In the genomic region with DNA sequence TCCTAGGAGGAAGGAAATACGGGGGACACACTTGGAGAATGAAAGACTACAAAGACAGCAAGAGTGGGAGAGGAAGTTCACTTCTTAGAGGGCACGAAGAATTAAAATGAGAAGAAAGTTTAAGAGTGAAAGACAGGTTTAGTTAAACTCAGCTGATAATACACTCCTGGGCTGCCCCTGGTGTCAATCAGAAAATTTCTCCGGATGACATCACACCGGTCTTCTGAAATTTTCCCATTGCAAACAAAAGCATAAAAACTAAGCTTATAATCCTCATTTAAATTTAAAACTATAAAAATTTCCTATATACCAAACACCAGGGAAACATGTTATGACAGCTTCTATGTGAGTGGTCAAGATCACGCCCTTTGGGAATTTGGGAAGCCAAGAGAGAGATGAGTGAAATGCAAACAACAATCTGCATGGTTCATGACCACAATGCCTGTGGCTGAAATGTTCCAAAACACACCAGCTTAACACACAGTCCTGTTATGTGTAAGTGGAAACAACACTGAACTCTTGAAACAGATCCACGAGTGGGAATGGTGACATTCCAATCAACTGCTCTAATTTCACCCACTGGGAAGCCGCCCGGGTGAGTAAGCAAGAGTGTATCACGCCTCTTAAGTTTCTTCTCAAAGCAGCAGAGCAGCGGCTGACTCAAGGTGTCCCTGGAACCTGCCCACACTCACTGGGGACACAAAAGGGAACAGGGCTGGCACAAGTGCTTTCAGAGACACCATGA, we compare ENCODE assay signal across 9 cellular contexts. TPM values are rescaled to one million over a fixed set of nuclear protein-coding genes. Genes with fewer than 3 reads are reported as not detected.
A peak's percentile ranks its signal among the peaks of the same experiment; 100 is the strongest.
DNase-seq lines count a peak whose midpoint lies in the region; ATAC-seq and TF ChIP-seq lines count a peak whose summit lies in the region.
"Had no signal": no experiment of that assay in that cellular context is flagged by ENCODE, and none has a peak within 500 bp of the region (broad histone marks: within the 10 kb centered on the region; RNA-seq: fewer than 3 reads in every experiment).

No MANE protein-coding gene starts in this region.

- no peak overlapping the region for H3K4me3 ChIP-seq in HEK293 (ENCODE audit: low read depth, low read length)

- H3K36me3 ChIP-seq in HEK293 (ENCODE audit: control insufficient read depth in 2 of 2, insufficient read depth in 1 of 2, low read length in 2 of 2): peaks cover 0 to 4% of the 10 kb centered on the region in 2 experiments; a peak in 1 of 3 replicates

- H3K27me3 Mint-ChIP-seq in activated CD8-positive, alpha-beta T cell treated with anti-CD3 and anti-CD28 coated beads, Interleukin-2, amount 10 ng/mL, durations not matched to agents 7 days and 5 days (ENCODE audit: low read depth): no peaks in the 10 kb centered on the region
- H3K27me3 Mint-ChIP-seq in stimulated activated memory B cell treated with anti-CD40 and anti-IgM and Interleukin-4, amounts not matched to agents 10 μg/mL and 1 μg/mL and 100 μg/mL, for 72 hours: no peaks in the 10 kb centered on the region

- peak overlapping the region; percentile 19; the same call in 1 of the 2 replicates for H3K27ac ChIP-seq in HEK293 (ENCODE audit: extremely low read depth, low read depth, low read length)
- no peak overlapping the region for H3K27ac ChIP-seq in foreskin keratinocyte

- POLR2A ChIA-PET in HEK293 (lab: Yijun Ruan, JAX): interaction anchor here (0.8 to 1.9 kb wide), 2 partner anchors 9 to 96 kb away, joined by 3 to 7 read pairs; a partner anchor contains a TSS
- POLR2A ChIA-PET in activated CD8-positive, alpha-beta T cell treated with anti-CD3 and anti-CD28 coated beads, Interleukin-2, amount 10 ng/mL, durations not matched to agents 7 days and 5 days (lab: Charles Lee): interaction anchor here (0.5 to 1.5 kb wide), 3 partner anchors 8 to 54 kb away, joined by 3 to 5 read pairs (median 4); no protein-coding TSS in a partner anchor

- H3K4me1 Mint-ChIP-seq in activated CD8-positive, alpha-beta T cell treated with anti-CD3 and anti-CD28 coated beads, Interleukin-2, amount 10 ng/mL, durations not matched to agents 7 days and 5 days (ENCODE audit: low read depth): peaks cover 78% of the 10 kb centered on the region
- peaks cover 90% of the 10 kb centered on the region for H3K4me1 Mint-ChIP-seq in stimulated activated memory B cell treated with anti-CD40 and anti-IgM and Interleukin-4, amounts not matched to agents 10 μg/mL and 1 μg/mL and 100 μg/mL, for 72 hours

- H3K4me1 ChIP-seq in HEK293 (ENCODE audit: control insufficient read depth, insufficient read depth, low read length) (peaks cover 49% of the 10 kb centered on the region), foreskin keratinocyte (peaks cover 49% of the 10 kb centered on the region)

- CTCF ChIA-PET in HEK293 (lab: Yijun Ruan, JAX): interaction anchor here (0.7 to 2.2 kb wide), 5 partner anchors 8 to 105 kb away, joined by 3 to 6 read pairs (median 3); no protein-coding TSS in a partner anchor
- CTCF ChIA-PET in activated CD8-positive, alpha-beta T cell treated with anti-CD3 and anti-CD28 coated beads, Interleukin-2, amount 10 ng/mL, durations not matched to agents 7 days and 5 days (lab: Charles Lee): interaction anchor here (0.7 to 2.0 kb wide), 5 partner anchors 14 to 191 kb away, joined by 3 to 8 read pairs (median 3); a partner anchor contains a TSS

- H3K4me3 Mint-ChIP-seq in activated CD8-positive, alpha-beta T cell treated with anti-CD3 and anti-CD28 coated beads, Interleukin-2, amount 10 ng/mL, durations not matched to agents 7 days and 5 days: no peak overlapping the region
- peak overlapping the region; percentile 54 for H3K4me3 Mint-ChIP-seq in stimulated activated memory B cell treated with anti-CD40 and anti-IgM and Interleukin-4, amounts not matched to agents 10 μg/mL and 1 μg/mL and 100 μg/mL, for 72 hours

- H3K9me3 ChIP-seq in HEK293 (ENCODE audit: control insufficient read depth, insufficient read depth, low read depth, low read length): no peaks in the 10 kb centered on the region

- H3K9me3 Mint-ChIP-seq in activated CD8-positive, alpha-beta T cell treated with anti-CD3 and anti-CD28 coated beads, Interleukin-2, amount 10 ng/mL, durations not matched to agents 7 days and 5 days (ENCODE audit: insufficient read depth): no peaks in the 10 kb centered on the region
- H3K9me3 Mint-ChIP-seq in stimulated activated memory B cell treated with anti-CD40 and anti-IgM and Interleukin-4, amounts not matched to agents 10 μg/mL and 1 μg/mL and 100 μg/mL, for 72 hours: no peaks in the 10 kb centered on the region

- TF ChIP-seq CTCF in HEK293 (tag by site-specific recombination; IDR thresholded peaks at IDR 0.05) (no peak), foreskin keratinocyte (conservative IDR thresholded peaks at IDR 0.05) (no peak)

- no peaks in the 10 kb centered on the region for H3K27me3 ChIP-seq in foreskin keratinocyte

- H3K36me3 Mint-ChIP-seq in activated CD8-positive, alpha-beta T cell treated with anti-CD3 and anti-CD28 coated beads, Interleukin-2, amount 10 ng/mL, durations not matched to agents 7 days and 5 days (ENCODE audit: low read depth): no peaks in the 10 kb centered on the region
- H3K36me3 Mint-ChIP-seq in stimulated activated memory B cell treated with anti-CD40 and anti-IgM and Interleukin-4, amounts not matched to agents 10 μg/mL and 1 μg/mL and 100 μg/mL, for 72 hours: no peaks in the 10 kb centered on the region

- DNase-seq in activated CD8-positive, alpha-beta T cell treated with anti-CD3 and anti-CD28 coated beads, Interleukin-2, amount 10 ng/mL, durations not matched to agents 7 days and 5 days: no peak
- DNase-seq in foreskin keratinocyte: no peak
- no peak for DNase-seq in NOMO-1 treated with dmso at 0.1 percent for 144 hours (lab: John Stamatoyannopoulos, UW; ENCODE audit: unreplicated experiment)

- no peak for ATAC-seq in activated CD8-positive, alpha-beta T cell treated with anti-CD3 and anti-CD28 coated beads, Interleukin-2, amount 10 ng/mL, durations not matched to agents 7 days and 5 days
- ATAC-seq in foreskin keratinocyte: peak; percentile 44
- ATAC-seq in stimulated activated memory B cell treated with anti-CD40 and anti-IgM and Interleukin-4, amounts not matched to agents 10 μg/mL and 1 μg/mL and 100 μg/mL, for 72 hours: peak; percentile 40
- no peak for ATAC-seq in HG03354 (IDR thresholded peaks at IDR 0.05; ENCODE audit: poor library complexity, severe bottlenecking, unreplicated experiment)
- ATAC-seq in GM21576 (IDR thresholded peaks at IDR 0.05; ENCODE audit: unreplicated experiment): no peak
- ATAC-seq in HG02798 (IDR thresholded peaks at IDR 0.05; ENCODE audit: poor library complexity, unreplicated experiment): no peak

- H3K27ac Mint-ChIP-seq in activated CD8-positive, alpha-beta T cell treated with anti-CD3 and anti-CD28 coated beads, Interleukin-2, amount 10 ng/mL, durations not matched to agents 7 days and 5 days: peak overlapping the region; percentile 3
- peak overlapping the region; percentile 27 for H3K27ac Mint-ChIP-seq in stimulated activated memory B cell treated with anti-CD40 and anti-IgM and Interleukin-4, amounts not matched to agents 10 μg/mL and 1 μg/mL and 100 μg/mL, for 72 hours

TF ChIP-seq in HEK293, 187 proteins besides CTCF, POLR2A, EP300 and RAD21 (continues in another document):
- TF ChIP-seq ZNF530 (tag by site-specific recombination; IDR thresholded peaks at IDR 0.05; ENCODE audit: low read depth) (no peak), ZFP41 (tag by site-specific recombination; IDR thresholded peaks at IDR 0.05; ENCODE audit: borderline replicate concordance) (no peak), OSR2 (tag by site-specific recombination; IDR thresholded peaks at IDR 0.05) (peak; percentile 15; the same call in 1 of the 2 replicates), ZBTB21 (tag by site-specific recombination; IDR thresholded peaks at IDR 0.05) (no peak), ZNF561 (tag by site-specific recombination; IDR thresholded peaks at IDR 0.05; ENCODE audit: borderline replicate concordance) (no peak), ZNF184 (tag by site-specific recombination; IDR thresholded peaks at IDR 0.05) (no peak), ZFP37 (tag by site-specific recombination; IDR thresholded peaks at IDR 0.05) (no peak), ZNF266 (tag by site-specific recombination; IDR thresholded peaks at IDR 0.05; ENCODE audit: low read depth) (no peak), ZFHX2 (tag by site-specific recombination; conservative IDR thresholded peaks at IDR 0.05) (peak; percentile 40; the same call in 1 of the 2 replicates), SP7 (tag by site-specific recombination; IDR thresholded peaks at IDR 0.05) (no peak), ZNF112 (tag by site-specific recombination; IDR thresholded peaks at IDR 0.05) (no peak)
- TF ChIP-seq, protein P1, sequence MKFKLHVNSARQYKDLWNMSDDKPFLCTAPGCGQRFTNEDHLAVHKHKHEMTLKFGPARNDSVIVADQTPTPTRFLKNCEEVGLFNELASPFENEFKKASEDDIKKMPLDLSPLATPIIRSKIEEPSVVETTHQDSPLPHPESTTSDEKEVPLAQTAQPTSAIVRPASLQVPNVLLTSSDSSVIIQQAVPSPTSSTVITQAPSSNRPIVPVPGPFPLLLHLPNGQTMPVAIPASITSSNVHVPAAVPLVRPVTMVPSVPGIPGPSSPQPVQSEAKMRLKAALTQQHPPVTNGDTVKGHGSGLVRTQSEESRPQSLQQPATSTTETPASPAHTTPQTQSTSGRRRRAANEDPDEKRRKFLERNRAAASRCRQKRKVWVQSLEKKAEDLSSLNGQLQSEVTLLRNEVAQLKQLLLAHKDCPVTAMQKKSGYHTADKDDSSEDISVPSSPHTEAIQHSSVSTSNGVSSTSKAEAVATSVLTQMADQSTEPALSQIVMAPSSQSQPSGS (tag by site-specific recombination; IDR thresholded peaks at IDR 0.05; ENCODE audit: low read depth): peak; percentile 31; the same call in 1 of the 2 replicates
- TF ChIP-seq, protein P2, sequence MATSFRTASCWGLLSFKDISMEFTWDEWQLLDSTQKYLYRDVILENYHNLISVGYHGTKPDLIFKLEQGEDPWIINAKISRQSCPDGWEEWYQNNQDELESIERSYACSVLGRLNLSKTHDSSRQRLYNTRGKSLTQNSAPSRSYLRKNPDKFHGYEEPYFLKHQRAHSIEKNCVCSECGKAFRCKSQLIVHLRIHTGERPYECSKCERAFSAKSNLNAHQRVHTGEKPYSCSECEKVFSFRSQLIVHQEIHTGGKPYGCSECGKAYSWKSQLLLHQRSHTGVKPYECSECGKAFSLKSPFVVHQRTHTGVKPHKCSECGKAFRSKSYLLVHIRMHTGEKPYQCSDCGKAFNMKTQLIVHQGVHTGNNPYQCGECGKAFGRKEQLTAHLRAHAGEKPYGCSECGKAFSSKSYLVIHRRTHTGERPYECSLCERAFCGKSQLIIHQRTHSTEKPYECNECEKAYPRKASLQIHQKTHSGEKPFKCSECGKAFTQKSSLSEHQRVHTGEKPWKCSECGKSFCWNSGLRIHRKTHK (tag by site-specific recombination; IDR thresholded peaks at IDR 0.05): peak; percentile 40; the same call in 1 of the 2 replicates

RNA-seq across cellular contexts. Expression of a gene that starts 49.0 kb away (rescaled TPM):
- total RNA-seq in activated CD8-positive, alpha-beta T cell treated with anti-CD3 and anti-CD28 coated beads, Interleukin-2, amount 10 ng/mL, durations not matched to agents 7 days and 5 days: 100 to 1,000 TPM; 102 to 108 TPM
- total RNA-seq in foreskin keratinocyte: 27.3 and 27.8 TPM in 2 replicates
- polyA plus RNA-seq in foreskin keratinocyte: 11.5 and 13.5 TPM in 2 replicates

RNA-seq across cellular contexts. Expression of a gene that starts 51.1 kb away (rescaled TPM):
- under 1 TPM; 0.21 to 0.29 TPM for total RNA-seq in activated CD8-positive, alpha-beta T cell treated with anti-CD3 and anti-CD28 coated beads, Interleukin-2, amount 10 ng/mL, durations not matched to agents 7 days and 5 days
- 0.10 TPM in 1 of 2 replicates, not detected in the other for total RNA-seq in foreskin keratinocyte
- 0.06 and 0.12 TPM in 2 replicates for polyA plus RNA-seq in foreskin keratinocyte
- total RNA-seq: lung microvascular endothelial cell had no signal

Comparison
In these comparisons a context has a peak if more than half of its experiments do, and no peak if none do; other contexts are left out.
1. ATAC-seq: peak in foreskin keratinocyte (single experiment) and stimulated activated memory B cell treated with anti-CD40 and anti-IgM and Interleukin-4, amounts not matched to agents 10 μg/mL and 1 μg/mL and 100 μg/mL, for 72 hours (single experiment); none in activated CD8-positive, alpha-beta T cell treated with anti-CD3 and anti-CD28 coated beads, Interleukin-2, amount 10 ng/mL, durations not matched to agents 7 days and 5 days (single experiment), HG03354 (single experiment), GM21576 (single experiment) and HG02798 (single experiment).